1 cellular context compared by ENCODE assay signal in the genomic region with DNA sequence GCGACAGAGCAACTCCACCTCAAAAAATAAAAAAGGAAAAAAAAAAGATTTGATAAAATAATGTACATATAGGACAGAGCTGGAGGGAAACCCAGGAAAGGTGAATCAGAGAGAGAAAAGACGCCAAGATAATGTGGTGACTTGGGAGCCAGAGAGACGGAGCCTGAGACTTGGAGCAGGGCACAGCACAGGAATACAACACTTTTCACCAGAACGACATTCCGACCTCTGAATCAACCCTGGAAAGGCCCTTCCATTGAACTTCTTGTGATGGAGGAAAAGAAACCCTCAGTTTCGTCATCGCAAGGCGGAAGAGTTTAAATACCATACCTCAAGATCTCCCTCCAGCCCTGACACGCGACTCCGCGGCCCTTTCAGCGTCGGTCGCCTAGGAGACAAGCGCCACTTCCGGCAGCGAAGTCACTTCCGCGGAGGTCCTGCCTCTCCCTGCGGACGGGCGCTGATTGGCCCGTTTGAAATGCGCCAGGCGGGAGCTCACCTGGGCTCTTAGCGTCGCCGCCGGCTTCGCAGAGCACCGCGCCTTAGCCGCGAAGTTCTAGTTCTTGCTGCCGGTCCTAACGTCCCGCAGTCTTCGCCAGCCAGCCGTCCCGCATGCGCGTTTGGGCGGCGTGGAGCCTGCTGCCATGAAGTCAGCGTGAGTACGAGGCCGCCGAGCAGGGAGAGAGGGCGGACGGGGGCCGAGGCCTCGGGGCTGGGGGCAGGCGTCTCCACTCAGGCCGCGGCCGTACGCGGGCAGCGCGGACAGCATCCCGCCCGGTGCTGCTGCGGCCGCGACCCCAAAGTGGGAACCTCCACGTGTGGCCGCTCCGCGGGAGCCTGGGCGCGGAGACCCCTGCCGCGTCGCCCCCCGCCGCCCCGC.
TF ChIP-seq lines count a peak whose summit lies in the region.

A gene (plus strand): TSS at position 528 of the 880 bp plus-strand sequence. CDS start 117 bp downstream, at position 645.

TF ChIP-seq in HepG2, 621 proteins besides CTCF, POLR2A, EP300 and RAD21 (continued from another document and continues in another):
- TF ChIP-seq, protein P1, sequence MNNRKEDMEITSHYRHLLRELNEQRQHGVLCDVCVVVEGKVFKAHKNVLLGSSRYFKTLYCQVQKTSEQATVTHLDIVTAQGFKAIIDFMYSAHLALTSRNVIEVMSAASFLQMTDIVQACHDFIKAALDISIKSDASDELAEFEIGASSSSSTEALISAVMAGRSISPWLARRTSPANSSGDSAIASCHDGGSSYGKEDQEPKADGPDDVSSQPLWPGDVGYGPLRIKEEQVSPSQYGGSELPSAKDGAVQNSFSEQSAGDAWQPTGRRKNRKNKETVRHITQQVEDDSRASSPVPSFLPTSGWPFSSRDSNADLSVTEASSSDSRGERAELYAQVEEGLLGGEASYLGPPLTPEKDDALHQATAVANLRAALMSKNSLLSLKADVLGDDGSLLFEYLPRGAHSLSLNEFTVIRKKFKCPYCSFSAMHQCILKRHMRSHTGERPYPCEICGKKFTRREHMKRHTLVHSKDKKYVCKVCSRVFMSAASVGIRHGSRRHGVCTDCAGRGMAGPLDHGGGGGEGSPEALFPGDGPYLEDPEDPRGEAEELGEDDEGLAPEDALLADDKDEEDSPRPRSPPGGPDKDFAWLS (CRISPR knock-in tag; IDR thresholded peaks at IDR 0.05; ENCODE audit: borderline replicate concordance): no peak
- TF ChIP-seq, protein P2, sequence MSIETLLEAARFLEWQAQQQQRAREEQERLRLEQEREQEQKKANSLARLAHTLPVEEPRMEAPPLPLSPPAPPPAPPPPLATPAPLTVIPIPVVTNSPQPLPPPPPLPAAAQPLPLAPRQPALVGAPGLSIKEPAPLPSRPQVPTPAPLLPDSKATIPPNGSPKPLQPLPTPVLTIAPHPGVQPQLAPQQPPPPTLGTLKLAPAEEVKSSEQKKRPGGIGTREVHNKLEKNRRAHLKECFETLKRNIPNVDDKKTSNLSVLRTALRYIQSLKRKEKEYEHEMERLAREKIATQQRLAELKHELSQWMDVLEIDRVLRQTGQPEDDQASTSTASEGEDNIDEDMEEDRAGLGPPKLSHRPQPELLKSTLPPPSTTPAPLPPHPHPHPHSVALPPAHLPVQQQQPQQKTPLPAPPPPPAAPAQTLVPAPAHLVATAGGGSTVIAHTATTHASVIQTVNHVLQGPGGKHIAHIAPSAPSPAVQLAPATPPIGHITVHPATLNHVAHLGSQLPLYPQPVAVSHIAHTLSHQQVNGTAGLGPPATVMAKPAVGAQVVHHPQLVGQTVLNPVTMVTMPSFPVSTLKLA (IDR thresholded peaks at IDR 0.05): peak; percentile 75
- peak; percentile 90 for TF ChIP-seq NAIF1 (CRISPR knock-in tag; IDR thresholded peaks at IDR 0.05; ENCODE audit: borderline replicate concordance)
- TF ChIP-seq IRX3 (CRISPR knock-in tag; IDR thresholded peaks at IDR 0.05; ENCODE audit: borderline replicate concordance, low read depth): peak; percentile 76; the same call in 1 of the 2 replicates
- peak; percentile 48; the same call in 1 of the 2 replicates for TF ChIP-seq ZNF232 (CRISPR knock-in tag; IDR thresholded peaks at IDR 0.05; ENCODE audit: borderline replicate concordance)
- TF ChIP-seq ZNF34 (CRISPR knock-in tag; IDR thresholded peaks at IDR 0.05; ENCODE audit: borderline replicate concordance): no peak
- peak; percentile 12; the same call in 1 of the 2 replicates for TF ChIP-seq ZNF253 (CRISPR knock-in tag; IDR thresholded peaks at IDR 0.05; ENCODE audit: borderline replicate concordance)
- 0 out of 2 replicates have a peak, but pooled peaks have one; percentile 49 for TF ChIP-seq ZBTB38 (CRISPR knock-in tag; IDR thresholded peaks at IDR 0.05)
- TF ChIP-seq ZNF83 (CRISPR knock-in tag; IDR thresholded peaks at IDR 0.05; ENCODE audit: borderline replicate concordance): 0 out of 2 replicates have a peak, but pooled peaks have one; percentile 73
- TF ChIP-seq ARNT2 (CRISPR knock-in tag; IDR thresholded peaks at IDR 0.05; ENCODE audit: low read depth): peak; percentile 98
- no peak for TF ChIP-seq FOXK2 (IDR thresholded peaks at IDR 0.05)
- TF ChIP-seq ZIK1 (CRISPR knock-in tag; IDR thresholded peaks at IDR 0.05; ENCODE audit: borderline replicate concordance, low read depth): no peak
- no peak for TF ChIP-seq ZNF17 (CRISPR knock-in tag; IDR thresholded peaks at IDR 0.05)
- TF ChIP-seq, protein P3, sequence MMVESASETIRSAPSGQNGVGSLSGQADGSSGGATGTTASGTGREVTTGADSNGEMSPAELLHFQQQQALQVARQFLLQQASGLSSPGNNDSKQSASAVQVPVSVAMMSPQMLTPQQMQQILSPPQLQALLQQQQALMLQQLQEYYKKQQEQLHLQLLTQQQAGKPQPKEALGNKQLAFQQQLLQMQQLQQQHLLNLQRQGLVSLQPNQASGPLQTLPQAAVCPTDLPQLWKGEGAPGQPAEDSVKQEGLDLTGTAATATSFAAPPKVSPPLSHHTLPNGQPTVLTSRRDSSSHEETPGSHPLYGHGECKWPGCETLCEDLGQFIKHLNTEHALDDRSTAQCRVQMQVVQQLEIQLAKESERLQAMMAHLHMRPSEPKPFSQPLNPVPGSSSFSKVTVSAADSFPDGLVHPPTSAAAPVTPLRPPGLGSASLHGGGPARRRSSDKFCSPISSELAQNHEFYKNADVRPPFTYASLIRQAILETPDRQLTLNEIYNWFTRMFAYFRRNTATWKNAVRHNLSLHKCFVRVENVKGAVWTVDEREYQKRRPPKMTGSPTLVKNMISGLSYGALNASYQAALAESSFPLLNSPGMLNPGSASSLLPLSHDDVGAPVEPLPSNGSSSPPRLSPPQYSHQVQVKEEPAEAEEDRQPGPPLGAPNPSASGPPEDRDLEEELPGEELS (CRISPR knock-in tag; IDR thresholded peaks at IDR 0.05): no peak
- TF ChIP-seq ERF (CRISPR knock-in tag; IDR thresholded peaks at IDR 0.05): 0 out of 2 replicates have a peak, but pooled peaks have one; percentile 54
- TF ChIP-seq, protein P4, sequence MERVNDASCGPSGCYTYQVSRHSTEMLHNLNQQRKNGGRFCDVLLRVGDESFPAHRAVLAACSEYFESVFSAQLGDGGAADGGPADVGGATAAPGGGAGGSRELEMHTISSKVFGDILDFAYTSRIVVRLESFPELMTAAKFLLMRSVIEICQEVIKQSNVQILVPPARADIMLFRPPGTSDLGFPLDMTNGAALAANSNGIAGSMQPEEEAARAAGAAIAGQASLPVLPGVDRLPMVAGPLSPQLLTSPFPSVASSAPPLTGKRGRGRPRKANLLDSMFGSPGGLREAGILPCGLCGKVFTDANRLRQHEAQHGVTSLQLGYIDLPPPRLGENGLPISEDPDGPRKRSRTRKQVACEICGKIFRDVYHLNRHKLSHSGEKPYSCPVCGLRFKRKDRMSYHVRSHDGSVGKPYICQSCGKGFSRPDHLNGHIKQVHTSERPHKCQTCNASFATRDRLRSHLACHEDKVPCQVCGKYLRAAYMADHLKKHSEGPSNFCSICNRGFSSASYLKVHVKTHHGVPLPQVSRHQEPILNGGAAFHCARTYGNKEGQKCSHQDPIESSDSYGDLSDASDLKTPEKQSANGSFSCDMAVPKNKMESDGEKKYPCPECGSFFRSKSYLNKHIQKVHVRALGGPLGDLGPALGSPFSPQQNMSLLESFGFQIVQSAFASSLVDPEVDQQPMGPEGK (CRISPR knock-in tag; IDR thresholded peaks at IDR 0.05): no peak
- TF ChIP-seq, protein P5, sequence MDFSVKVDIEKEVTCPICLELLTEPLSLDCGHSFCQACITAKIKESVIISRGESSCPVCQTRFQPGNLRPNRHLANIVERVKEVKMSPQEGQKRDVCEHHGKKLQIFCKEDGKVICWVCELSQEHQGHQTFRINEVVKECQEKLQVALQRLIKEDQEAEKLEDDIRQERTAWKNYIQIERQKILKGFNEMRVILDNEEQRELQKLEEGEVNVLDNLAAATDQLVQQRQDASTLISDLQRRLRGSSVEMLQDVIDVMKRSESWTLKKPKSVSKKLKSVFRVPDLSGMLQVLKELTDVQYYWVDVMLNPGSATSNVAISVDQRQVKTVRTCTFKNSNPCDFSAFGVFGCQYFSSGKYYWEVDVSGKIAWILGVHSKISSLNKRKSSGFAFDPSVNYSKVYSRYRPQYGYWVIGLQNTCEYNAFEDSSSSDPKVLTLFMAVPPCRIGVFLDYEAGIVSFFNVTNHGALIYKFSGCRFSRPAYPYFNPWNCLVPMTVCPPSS (IDR thresholded peaks at IDR 0.05): no peak
- TF ChIP-seq, protein P6, sequence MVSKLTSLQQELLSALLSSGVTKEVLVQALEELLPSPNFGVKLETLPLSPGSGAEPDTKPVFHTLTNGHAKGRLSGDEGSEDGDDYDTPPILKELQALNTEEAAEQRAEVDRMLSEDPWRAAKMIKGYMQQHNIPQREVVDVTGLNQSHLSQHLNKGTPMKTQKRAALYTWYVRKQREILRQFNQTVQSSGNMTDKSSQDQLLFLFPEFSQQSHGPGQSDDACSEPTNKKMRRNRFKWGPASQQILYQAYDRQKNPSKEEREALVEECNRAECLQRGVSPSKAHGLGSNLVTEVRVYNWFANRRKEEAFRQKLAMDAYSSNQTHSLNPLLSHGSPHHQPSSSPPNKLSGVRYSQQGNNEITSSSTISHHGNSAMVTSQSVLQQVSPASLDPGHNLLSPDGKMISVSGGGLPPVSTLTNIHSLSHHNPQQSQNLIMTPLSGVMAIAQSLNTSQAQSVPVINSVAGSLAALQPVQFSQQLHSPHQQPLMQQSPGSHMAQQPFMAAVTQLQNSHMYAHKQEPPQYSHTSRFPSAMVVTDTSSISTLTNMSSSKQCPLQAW (CRISPR knock-in tag; IDR thresholded peaks at IDR 0.05): peak; percentile 59; the same call in 1 of the 2 replicates
- TF ChIP-seq, protein P7, sequence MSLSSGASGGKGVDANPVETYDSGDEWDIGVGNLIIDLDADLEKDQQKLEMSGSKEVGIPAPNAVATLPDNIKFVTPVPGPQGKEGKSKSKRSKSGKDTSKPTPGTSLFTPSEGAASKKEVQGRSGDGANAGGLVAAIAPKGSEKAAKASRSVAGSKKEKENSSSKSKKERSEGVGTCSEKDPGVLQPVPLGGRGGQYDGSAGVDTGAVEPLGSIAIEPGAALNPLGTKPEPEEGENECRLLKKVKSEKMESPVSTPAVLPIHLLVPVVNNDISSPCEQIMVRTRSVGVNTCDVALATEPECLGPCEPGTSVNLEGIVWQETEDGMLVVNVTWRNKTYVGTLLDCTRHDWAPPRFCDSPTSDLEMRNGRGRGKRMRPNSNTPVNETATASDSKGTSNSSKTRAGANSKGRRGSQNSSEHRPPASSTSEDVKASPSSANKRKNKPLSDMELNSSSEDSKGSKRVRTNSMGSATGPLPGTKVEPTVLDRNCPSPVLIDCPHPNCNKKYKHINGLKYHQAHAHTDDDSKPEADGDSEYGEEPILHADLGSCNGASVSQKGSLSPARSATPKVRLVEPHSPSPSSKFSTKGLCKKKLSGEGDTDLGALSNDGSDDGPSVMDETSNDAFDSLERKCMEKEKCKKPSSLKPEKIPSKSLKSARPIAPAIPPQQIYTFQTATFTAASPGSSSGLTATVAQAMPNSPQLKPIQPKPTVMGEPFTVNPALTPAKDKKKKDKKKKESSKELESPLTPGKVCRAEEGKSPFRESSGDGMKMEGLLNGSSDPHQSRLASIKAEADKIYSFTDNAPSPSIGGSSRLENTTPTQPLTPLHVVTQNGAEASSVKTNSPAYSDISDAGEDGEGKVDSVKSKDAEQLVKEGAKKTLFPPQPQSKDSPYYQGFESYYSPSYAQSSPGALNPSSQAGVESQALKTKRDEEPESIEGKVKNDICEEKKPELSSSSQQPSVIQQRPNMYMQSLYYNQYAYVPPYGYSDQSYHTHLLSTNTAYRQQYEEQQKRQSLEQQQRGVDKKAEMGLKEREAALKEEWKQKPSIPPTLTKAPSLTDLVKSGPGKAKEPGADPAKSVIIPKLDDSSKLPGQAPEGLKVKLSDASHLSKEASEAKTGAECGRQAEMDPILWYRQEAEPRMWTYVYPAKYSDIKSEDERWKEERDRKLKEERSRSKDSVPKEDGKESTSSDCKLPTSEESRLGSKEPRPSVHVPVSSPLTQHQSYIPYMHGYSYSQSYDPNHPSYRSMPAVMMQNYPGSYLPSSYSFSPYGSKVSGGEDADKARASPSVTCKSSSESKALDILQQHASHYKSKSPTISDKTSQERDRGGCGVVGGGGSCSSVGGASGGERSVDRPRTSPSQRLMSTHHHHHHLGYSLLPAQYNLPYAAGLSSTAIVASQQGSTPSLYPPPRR (CRISPR knock-in tag; IDR thresholded peaks at IDR 0.05; ENCODE audit: borderline replicate concordance): peak; percentile 35; the same call in 1 of the 2 replicates
- TF ChIP-seq, protein P8, sequence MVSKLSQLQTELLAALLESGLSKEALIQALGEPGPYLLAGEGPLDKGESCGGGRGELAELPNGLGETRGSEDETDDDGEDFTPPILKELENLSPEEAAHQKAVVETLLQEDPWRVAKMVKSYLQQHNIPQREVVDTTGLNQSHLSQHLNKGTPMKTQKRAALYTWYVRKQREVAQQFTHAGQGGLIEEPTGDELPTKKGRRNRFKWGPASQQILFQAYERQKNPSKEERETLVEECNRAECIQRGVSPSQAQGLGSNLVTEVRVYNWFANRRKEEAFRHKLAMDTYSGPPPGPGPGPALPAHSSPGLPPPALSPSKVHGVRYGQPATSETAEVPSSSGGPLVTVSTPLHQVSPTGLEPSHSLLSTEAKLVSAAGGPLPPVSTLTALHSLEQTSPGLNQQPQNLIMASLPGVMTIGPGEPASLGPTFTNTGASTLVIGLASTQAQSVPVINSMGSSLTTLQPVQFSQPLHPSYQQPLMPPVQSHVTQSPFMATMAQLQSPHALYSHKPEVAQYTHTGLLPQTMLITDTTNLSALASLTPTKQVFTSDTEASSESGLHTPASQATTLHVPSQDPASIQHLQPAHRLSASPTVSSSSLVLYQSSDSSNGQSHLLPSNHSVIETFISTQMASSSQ (IDR thresholded peaks at IDR 0.05; ENCODE audit: low read depth): no peak
- TF ChIP-seq, protein P8 (CRISPR knock-in tag; IDR thresholded peaks at IDR 0.05; ENCODE audit: borderline replicate concordance): no peak
- no peak; the same call in 1 of the 2 replicates for TF ChIP-seq RXRA (CRISPR knock-in tag; IDR thresholded peaks at IDR 0.05)
- TF ChIP-seq ZNF430 (CRISPR knock-in tag; IDR thresholded peaks at IDR 0.05): peak; percentile 73; the same call in 1 of the 2 replicates
- TF ChIP-seq ZNF343 (CRISPR knock-in tag; IDR thresholded peaks at IDR 0.05): 0 out of 2 replicates have a peak, but pooled peaks have one; percentile 64
- TF ChIP-seq PRMT3 (CRISPR knock-in tag; IDR thresholded peaks at IDR 0.05; ENCODE audit: borderline replicate concordance, low read depth): 0 out of 2 replicates have a peak, but pooled peaks have one; percentile 96
- peak; percentile 79 for TF ChIP-seq ZNF547 (CRISPR knock-in tag; IDR thresholded peaks at IDR 0.05)
- TF ChIP-seq SAP130 (CRISPR knock-in tag; IDR thresholded peaks at IDR 0.05; ENCODE audit: low read depth): peak; percentile 100
- TF ChIP-seq ISL2 (CRISPR knock-in tag; IDR thresholded peaks at IDR 0.05): 0 out of 2 replicates have a peak, but pooled peaks have one; percentile 10
- TF ChIP-seq NFYC (CRISPR knock-in tag; IDR thresholded peaks at IDR 0.05): peak; percentile 94
- TF ChIP-seq ZNF878 (CRISPR knock-in tag; IDR thresholded peaks at IDR 0.05): 0 out of 2 replicates have a peak, but pooled peaks have one; percentile 81
- TF ChIP-seq LCORL (IDR thresholded peaks at IDR 0.05): no peak
- TF ChIP-seq LCORL (CRISPR knock-in tag; IDR thresholded peaks at IDR 0.05): peak; percentile 54; the same call in 1 of the 2 replicates
